ENCODE assay signal across 2 cellular contexts in genomic region chr1:59691261-59691660, GRCh38.
A peak's percentile ranks its signal among the peaks of the same experiment; 100 is the strongest.
TF ChIP-seq lines count a peak whose summit lies in the region.

No MANE protein-coding gene starts in this region.

TF ChIP-seq in liver, 16 proteins besides CTCF, POLR2A, EP300 and RAD21 (continued from another document):
- TF ChIP-seq ATF3 (IDR thresholded peaks at IDR 0.05) (no peak), FOXA1 (IDR thresholded peaks at IDR 0.05) (no peak), SP1 (IDR thresholded peaks at IDR 0.05) (no peak), GABPA (IDR thresholded peaks at IDR 0.05 in 1 of 2, conservative IDR thresholded peaks at IDR 0.05 in 1 of 2) (no peak), HNF4A (conservative IDR thresholded peaks at IDR 0.05) (peak; percentile 25 to 50), FOXA2 (IDR thresholded peaks at IDR 0.05) (no peak), EGR1 (IDR thresholded peaks at IDR 0.05; ENCODE audit: low read depth in 2 of 2) (no peak), REST (IDR thresholded peaks at IDR 0.05) (no peak), JUND (IDR thresholded peaks at IDR 0.05) (no peak), RXRA (IDR thresholded peaks at IDR 0.05) (peak; percentile 40)

TF ChIP-seq in HepG2, 621 proteins besides CTCF, POLR2A, EP300 and RAD21 (continued from another document):
- no peak for TF ChIP-seq ZNF737 (CRISPR knock-in tag; IDR thresholded peaks at IDR 0.05; ENCODE audit: borderline replicate concordance)
- no peak for TF ChIP-seq MXI1 (IDR thresholded peaks at IDR 0.05; ENCODE audit: borderline replicate concordance, low read depth, low read length)
- TF ChIP-seq ELF4 (CRISPR knock-in tag; IDR thresholded peaks at IDR 0.05; ENCODE audit: borderline replicate concordance), result no peak
- no peak for TF ChIP-seq RBM39 (IDR thresholded peaks at IDR 0.05; ENCODE audit: low read depth, low read length, poor library complexity, severe bottlenecking)
- no peak for TF ChIP-seq TFDP2 (CRISPR knock-in tag; IDR thresholded peaks at IDR 0.05)
- no peak for TF ChIP-seq ZNF264 (CRISPR knock-in tag; IDR thresholded peaks at IDR 0.05)
- TF ChIP-seq EHMT2 (IDR thresholded peaks at IDR 0.05; ENCODE audit: borderline replicate concordance, low read depth, low read length), result no peak
